Comparison of ENCODE assay signal across 8 cellular contexts in genomic region chr17:7014261-7014994, GRCh38. TPM values are rescaled to one million over a fixed set of nuclear protein-coding genes. Genes with fewer than 3 reads are reported as not detected.
DNase-seq lines count a peak whose midpoint lies in the region; TF ChIP-seq lines count a peak whose summit lies in the region.

No MANE protein-coding gene starts in this region.

- no peak overlapping the region for H3K4ac ChIP-seq in H9 (ENCODE audit: low read depth, low read length)
- H3K4ac ChIP-seq in neuronal stem cell (ENCODE audit: low read length), result peak overlapping the region; percentile 15

- H2BK120ac ChIP-seq in H9 (ENCODE audit: low read depth, low read length, poor library complexity, severe bottlenecking), result no peak overlapping the region
- H2BK120ac ChIP-seq in neuronal stem cell (ENCODE audit: low read depth, low read length), result no peak overlapping the region

- no peak overlapping the region for H3K23ac ChIP-seq in H9 (ENCODE audit: insufficient read length, low read depth, low read length)
- H3K23ac ChIP-seq in neuronal stem cell (ENCODE audit: low read depth, low read length, poor library complexity), result peak overlapping the region; percentile 82

- H4K8ac ChIP-seq in H9 (replicated peaks; ENCODE audit: insufficient read length, low read depth, low read length) (no peak overlapping the region), neuronal stem cell (ENCODE audit: low read depth, low read length) (no peak overlapping the region)

- H2BK5ac ChIP-seq in H9 (ENCODE audit: insufficient read length, low read length) (no peak overlapping the region), neuronal stem cell (ENCODE audit: low read length) (peak overlapping the region; percentile 54)

- DNase-seq in GF-D8 (lab: John Stamatoyannopoulos, UW) (peak; percentile 83), H9 (peak; percentile 98), SHP77 (lab: John Stamatoyannopoulos, UW) (peak; percentile 98 to 99), activated gamma-delta T cell treated with Interleukin-2 at 50 U/mL for 16 hours (peak; percentile 97), foreskin fibroblast (peak; percentile 98 to 99), neuronal stem cell (ENCODE audit: low spot score) (peak; percentile 93)

- H3K79me1 ChIP-seq in H9 (ENCODE audit: insufficient read depth, low read depth, low read length, poor library complexity, severe bottlenecking), result peaks cover 11% of the 10 kb centered on the region
- peaks cover 14% of the 10 kb centered on the region for H3K79me1 ChIP-seq in neuronal stem cell (ENCODE audit: low read depth, low read length)

- peaks cover 13% of the 10 kb centered on the region for H3K23me2 ChIP-seq in H9 (ENCODE audit: insufficient read length, low read depth, low read length, poor library complexity, severe bottlenecking)

- no peak overlapping the region for H2BK12ac ChIP-seq in H9 (ENCODE audit: insufficient read length, low read depth, low read length)
- H2BK12ac ChIP-seq in neuronal stem cell (ENCODE audit: low read length), result no peak overlapping the region

- H3K9me2 ChIP-seq in Loucy (replicated peaks; ENCODE audit: low read depth, low read length), result no peaks in the 10 kb centered on the region

- H3K14ac ChIP-seq in H9 (ENCODE audit: insufficient read depth, low read length) (no peak overlapping the region; the same call in 1 of the 2 replicates), neuronal stem cell (ENCODE audit: low read length) (no peak overlapping the region)

- H3K4me1 Mint-ChIP-seq in H9, result peaks cover 24 to 48% of the 10 kb centered on the region in 2 experiments

- no peak overlapping the region for H2AK5ac ChIP-seq in H9 (ENCODE audit: insufficient read length, low read length)
- peak overlapping the region; percentile 86 for H2AK5ac ChIP-seq in neuronal stem cell (ENCODE audit: low read depth, low read length)

- no peaks in the 10 kb centered on the region for H4K20me1 ChIP-seq in H9 (ENCODE audit: control insufficient read depth, insufficient read depth, insufficient read length)
- peaks cover 18% of the 10 kb centered on the region for H4K20me1 ChIP-seq in Loucy (ENCODE audit: insufficient read depth, low read length, poor library complexity, severe bottlenecking)

- H3K27ac Mint-ChIP-seq in H9, result peak overlapping the region; percentile 65 to 98 (median 98); a peak in 5 of 7 replicates

- H3K4me1 ChIP-seq in H9 (ENCODE audit: insufficient read depth, low read length) (no peaks in the 10 kb centered on the region), Loucy (ENCODE audit: insufficient read depth, low read length, poor library complexity, severe bottlenecking) (peaks cover 68% of the 10 kb centered on the region), neuronal stem cell (ENCODE audit: control insufficient read depth in 2 of 2, insufficient read depth in 1 of 2, low read depth in 1 of 2, low read length in 2 of 2) (peaks cover 17 to 32% of the 10 kb centered on the region in 2 donors), subcutaneous abdominal adipose tissue (ENCODE audit: control insufficient read depth in 5 of 5, insufficient read depth in 5 of 5, low read length in 5 of 5) (peaks cover 18 to 89% (median 82%) of the 10 kb centered on the region in 5 donors)

- H2BK15ac ChIP-seq in H9 (ENCODE audit: low read depth, low read length) (no peak overlapping the region), neuronal stem cell (ENCODE audit: low read length) (no peak overlapping the region)

- H3K9me3 ChIP-seq in H9 (ENCODE audit: control insufficient read depth, low read depth, low read length) (no peaks in the 10 kb centered on the region), Loucy (ENCODE audit: insufficient read depth, low read depth, low read length) (no peaks in the 10 kb centered on the region), neuronal stem cell (replicated peaks in 1 of 2; ENCODE audit: control insufficient read depth in 2 of 2, insufficient read depth in 1 of 2, low read depth in 1 of 2, low read length in 2 of 2) (peaks cover 0 to 2% of the 10 kb centered on the region in 2 donors), subcutaneous abdominal adipose tissue (ENCODE audit: control insufficient read depth in 5 of 5, low read length in 5 of 5) (no peaks in the 10 kb centered on the region)

- no peaks in the 10 kb centered on the region; the same call in 1 of the 2 replicates for H3K27me3 Mint-ChIP-seq in H9 (ENCODE audit: low read depth)

- H3K27ac ChIP-seq in H9 (ENCODE audit: insufficient read length, low read depth, low read length), result no peak overlapping the region
- peak overlapping the region; percentile 78 for H3K27ac ChIP-seq in neuronal stem cell (replicated peaks; ENCODE audit: low read length)
- peak overlapping the region; percentile 99 for H3K27ac ChIP-seq in subcutaneous abdominal adipose tissue (ENCODE audit: low read depth, low read length)

- H3K4me3 Mint-ChIP-seq in H9, result peak overlapping the region; percentile 93 to 97

- no peaks in the 10 kb centered on the region for H3K36me3 ChIP-seq in Loucy (ENCODE audit: insufficient read depth, low read length)
- peaks cover 9 to 20% of the 10 kb centered on the region in 2 donors for H3K36me3 ChIP-seq in neuronal stem cell (replicated peaks in 1 of 2; ENCODE audit: control insufficient read depth in 2 of 2, insufficient read depth in 2 of 2, low read length in 2 of 2)
- H3K36me3 ChIP-seq in subcutaneous abdominal adipose tissue (ENCODE audit: control insufficient read depth in 5 of 5, insufficient read depth in 5 of 5, low read length in 5 of 5), result peaks cover 0 to 19% (median 12%) of the 10 kb centered on the region in 5 donors

- no peaks in the 10 kb centered on the region; the same call in 1 of the 2 replicates for H3K79me2 ChIP-seq in H9 (ENCODE audit: insufficient read depth, low read length)
- peaks cover 59% of the 10 kb centered on the region for H3K79me2 ChIP-seq in Loucy (ENCODE audit: insufficient read depth, low read length)

- H3T11ph ChIP-seq in H9 (ENCODE audit: low read length), result no peak overlapping the region

- peak overlapping the region; percentile 30 for H3K9ac ChIP-seq in H9 (ENCODE audit: extremely low read depth, insufficient read length, low read length)
- peak overlapping the region; percentile 96 for H3K9ac ChIP-seq in Loucy (ENCODE audit: low read depth, low read length, poor library complexity, severe bottlenecking)
- peak overlapping the region; percentile 95 for H3K9ac ChIP-seq in neuronal stem cell (ENCODE audit: low read depth, low read length, poor library complexity)
- peak overlapping the region; percentile 92 to 99 (median 98) for H3K9ac ChIP-seq in subcutaneous abdominal adipose tissue (ENCODE audit: low read length in 5 of 5)

- H3K4me3 ChIP-seq in Loucy (ENCODE audit: low read length, poor library complexity, severe bottlenecking) (peak overlapping the region; percentile 91), foreskin fibroblast (ENCODE audit: low read depth in 1 of 2, low read length in 2 of 2) (peak overlapping the region; percentile 89 to 97), neuronal stem cell (ENCODE audit: low read length in 2 of 2) (peak overlapping the region; percentile 71 to 83), subcutaneous abdominal adipose tissue (ENCODE audit: low read depth in 1 of 5, low read length in 5 of 5) (peak overlapping the region; percentile 87 to 97 (median 90))

- peaks cover 5 to 27% (median 7%) of the 10 kb centered on the region in 3 experiments; a peak in 6 of 7 replicates for H3K36me3 Mint-ChIP-seq in H9 (ENCODE audit: insufficient read depth in 1 of 3, low read depth in 3 of 3)

- H3K18ac ChIP-seq in H9 (ENCODE audit: insufficient read length, low read depth, low read length), result peak overlapping the region; percentile 63
- H3K18ac ChIP-seq in neuronal stem cell (ENCODE audit: low read length), result peak overlapping the region; percentile 90

- peak; percentile 79 for TF ChIP-seq CTCF in H9 (conservative IDR thresholded peaks at IDR 0.05)
- peak; percentile 46 for TF ChIP-seq CTCF in Loucy (conservative IDR thresholded peaks at IDR 0.05; ENCODE audit: low read length)
- peak; percentile 41 for TF ChIP-seq CTCF in foreskin fibroblast (IDR thresholded peaks at IDR 0.05; ENCODE audit: low read depth, low read length)

- H4K91ac ChIP-seq in H9 (ENCODE audit: insufficient read length, low read depth, low read length) (no peak overlapping the region), neuronal stem cell (ENCODE audit: low read depth, low read length, poor library complexity) (no peak overlapping the region)

- H3K56ac ChIP-seq in H9 (ENCODE audit: insufficient read length, low read depth, low read length), result no peak overlapping the region

- H3K9me3 Mint-ChIP-seq in H9, result no peaks in the 10 kb centered on the region

- H2AFZ ChIP-seq in H9 (ENCODE audit: low read length) (no peak overlapping the region), Loucy (ENCODE audit: low read length) (peak overlapping the region; percentile 87), neuronal stem cell (ENCODE audit: low read length) (peak overlapping the region; percentile 88)

- peaks cover 9% of the 10 kb centered on the region for H3F3A ChIP-seq in Loucy (ENCODE audit: low read depth)

- no CpG with 5 or more reads among the region's 75 CpGs for WGBS in H9 (ENCODE audit: extremely low coverage, insufficient read length, low lambda C conversion rate)
- no CpG with 5 or more reads among the region's 75 CpGs for WGBS in neuronal stem cell (ENCODE audit: extremely low coverage in 2 of 2, insufficient read length in 2 of 2, insufficient replicate concordance in 1 of 2), 2 donors

- H4K5ac ChIP-seq in H9 (ENCODE audit: insufficient read length, low read depth, low read length), result no peak overlapping the region

- peak overlapping the region; percentile 70 for H3K4me2 ChIP-seq in H9 (ENCODE audit: insufficient read depth, insufficient read length, low read length)
- peak overlapping the region; percentile 95 for H3K4me2 ChIP-seq in Loucy (ENCODE audit: low read depth, low read length, poor library complexity, severe bottlenecking)
- peak overlapping the region; percentile 94 for H3K4me2 ChIP-seq in neuronal stem cell (ENCODE audit: insufficient read depth, low read length, poor library complexity, severe bottlenecking)

- H2BK20ac ChIP-seq in H9 (ENCODE audit: low read depth, low read length, poor library complexity, severe bottlenecking), result no peak overlapping the region

- no peaks in the 10 kb centered on the region for H3K27me3 ChIP-seq in H9 (ENCODE audit: insufficient read depth, low read length)
- H3K27me3 ChIP-seq in Loucy (ENCODE audit: insufficient read depth, low read length, poor library complexity, severe bottlenecking), result no peaks in the 10 kb centered on the region
- no peaks in the 10 kb centered on the region for H3K27me3 ChIP-seq in neuronal stem cell (ENCODE audit: control insufficient read depth in 3 of 3, insufficient read depth in 3 of 3, low read depth in 1 of 3, low read length in 3 of 3)
- no peaks in the 10 kb centered on the region for H3K27me3 ChIP-seq in subcutaneous abdominal adipose tissue (ENCODE audit: control insufficient read depth in 5 of 5, insufficient read depth in 4 of 5, low read length in 5 of 5)

RNA-seq across cellular contexts. Expression of gene RNASEK, which starts 2.0 kb away (rescaled TPM):
- total RNA-seq in H9 (2021), result 161 and 167 TPM in 2 replicates
- 400 TPM for polyA plus RNA-seq in neuronal stem cell (2013, experiment 1 of 2)
- polyA plus RNA-seq in neuronal stem cell (2013, experiment 2 of 2), result 390 TPM

RNA-seq across cellular contexts. Expression of gene BCL6B, which starts 8.4 kb away (rescaled TPM):
- 3.3 and 4.9 TPM in 2 replicates for total RNA-seq in H9 (2021)
- 3.1 TPM for polyA plus RNA-seq in neuronal stem cell (2013, experiment 1 of 2)
- 2.8 TPM for polyA plus RNA-seq in neuronal stem cell (2013, experiment 2 of 2)

RNA-seq across cellular contexts. Expression of gene ALOX12, which starts 18.6 kb away (rescaled TPM):
- 0.81 and 1.9 TPM in 2 replicates for total RNA-seq in H9 (2021)
- polyA plus RNA-seq in neuronal stem cell (2013, experiment 1 of 2), result 0.32 TPM
- 0.25 TPM for polyA plus RNA-seq in neuronal stem cell (2013, experiment 2 of 2)

RNA-seq across cellular contexts. Expression of gene SLC16A13, which starts 21.4 kb away (rescaled TPM):
- 6.1 and 6.8 TPM in 2 replicates for total RNA-seq in H9 (2021)
- 3.0 TPM for polyA plus RNA-seq in neuronal stem cell (2013, experiment 1 of 2)
- polyA plus RNA-seq in neuronal stem cell (2013, experiment 2 of 2), result 3.4 TPM

RNA-seq across cellular contexts. Expression of gene SLC16A11, which starts 29.5 kb away (rescaled TPM):
- 0.13 TPM in 1 of 2 replicates, not detected in the other for total RNA-seq in H9 (2021)
- 0.04 TPM for polyA plus RNA-seq in neuronal stem cell (2013, experiment 1 of 2)
- 0.03 TPM for polyA plus RNA-seq in neuronal stem cell (2013, experiment 2 of 2)

Comparison
In these comparisons a context has a peak if more than half of its experiments do, and no peak if none do; other contexts are left out.
1. H3K9ac ChIP-seq: peak in every context shown above with its lines; median percentile 98 in subcutaneous abdominal adipose tissue; 96 in Loucy; 95 in neuronal stem cell; 30 in H9.